In genomic region chr3:107881517-107881916, GRCh38 we compare ENCODE assay signal across 1 cellular context.
TF ChIP-seq lines count a peak whose summit lies in the region.

No MANE protein-coding gene starts in this region.

TF ChIP-seq in IMR-90, 13 proteins besides CTCF, POLR2A, EP300 and RAD21 (continued from another document):
- TF ChIP-seq RFX5 (IDR thresholded peaks at IDR 0.05; ENCODE audit: low read depth, low read length): no peak
